ENCODE assay signal across 8 cellular contexts in genomic region chr4:47485047-47485692, GRCh38. TPM values are rescaled to one million over a fixed set of nuclear protein-coding genes. Genes with fewer than 3 reads are reported as not detected.
DNase-seq lines count a peak whose midpoint lies in the region; ATAC-seq and TF ChIP-seq lines count a peak whose summit lies in the region.

ATP10D (plus strand) TSS chr4:47485275; CDS start chr4:47512541, 27,266 bp downstream.

- no peaks in the 10 kb centered on the region for H3K9me3 Mint-ChIP-seq in central memory CD8-positive, alpha-beta T cell

- peak within 1 kb of the TSS; percentile 92 for H3K4me3 Mint-ChIP-seq in central memory CD8-positive, alpha-beta T cell

- POLR2A ChIA-PET in AG04449 (lab: Yijun Ruan, JAX) = interaction anchor here (0.5 to 1.0 kb wide), 11 partner anchors 10 to 220 kb away, joined by 3 to 5 read pairs (median 3); partner anchors contain the start of gene COMMD8

- CTCF ChIA-PET in AG04449 (lab: Yijun Ruan, JAX) = interaction anchor here (0.9 to 2.4 kb wide), 6 partner anchors 14 to 83 kb away, joined by 3 to 10 read pairs (median 4); partner anchors contain the start of gene COMMD8

- no peaks in the 10 kb centered on the region for H3K27me3 Mint-ChIP-seq in central memory CD8-positive, alpha-beta T cell

- peaks cover 0 to 4% (median 0%) of the 10 kb centered on the region in 8 donors for H3K9me3 ChIP-seq in spleen

- H3K27ac Mint-ChIP-seq in central memory CD8-positive, alpha-beta T cell (ENCODE audit: low read depth) = peak within 1 kb of the TSS; percentile 91

- intact Hi-C loops in spleen (cut with DNase I; ENCODE audit: low total_unique reads) = no loop called here

- ATAC-seq in GM18870 (IDR thresholded peaks at IDR 0.05; ENCODE audit: unreplicated experiment) = peak; percentile 88
- ATAC-seq in HG03108 (IDR thresholded peaks at IDR 0.05; ENCODE audit: unreplicated experiment) = peak; percentile 97
- ATAC-seq in central memory CD8-positive, alpha-beta T cell (replicated peaks; ENCODE audit: extremely low read depth, poor library complexity, severe bottlenecking) = peak; percentile 93

- peaks cover 30% of the 10 kb centered on the region for H3K4me1 Mint-ChIP-seq in central memory CD8-positive, alpha-beta T cell

- peaks cover 9% of the 10 kb centered on the region for H3K36me3 Mint-ChIP-seq in central memory CD8-positive, alpha-beta T cell (ENCODE audit: insufficient read depth)

- TF ChIP-seq CTCF in AG04449 (IDR thresholded peaks at IDR 0.05; ENCODE audit: insufficient read depth, low read length, missing control alignments) (peak; percentile 49), spleen (IDR thresholded peaks at IDR 0.05 in 8 of 11, conservative IDR thresholded peaks at IDR 0.05 in 3 of 11) (peak in 7 of 11 experiments; percentile 17 to 64 (median 34))

- H3K4me1 ChIP-seq in spleen = peaks cover 23 to 78% (median 55%) of the 10 kb centered on the region in 6 donors

- H3K36me3 ChIP-seq in spleen = no peaks in the 10 kb centered on the region

- H3K4me3 ChIP-seq in AG04449 (ENCODE audit: low read depth, low read length) = peak within 1 kb of the TSS; percentile 66
- peak within 1 kb of the TSS; percentile 50 to 76 (median 57) for H3K4me3 ChIP-seq in spleen

- peak within 1 kb of the TSS; percentile 89 to 96 (median 92) for H3K27ac ChIP-seq in spleen

- peak; percentile 63 for DNase-seq in AG04449 (ENCODE audit: low read depth, low spot score)
- DNase-seq in NCI-H2196 treated with DMSO at 0.1 percent for 48 hours (lab: John Stamatoyannopoulos, UW; ENCODE audit: unreplicated experiment) = peak; percentile 82
- peak; percentile 27 to 49 (median 45) for DNase-seq in activated CD4-positive, CD25-positive, alpha-beta regulatory T cell (lab: John Stamatoyannopoulos, UW)
- peak; percentile 53 to 56 for DNase-seq in central memory CD8-positive, alpha-beta T cell (ENCODE audit: low spot score in 2 of 2)
- peak; percentile 97 for DNase-seq in iris pigment epithelial cell (ENCODE audit: low read depth)
- DNase-seq in spleen = peak; percentile 99

- H3K27me3 ChIP-seq in spleen (replicated peaks in 1 of 7) = no peaks in the 10 kb centered on the region

- WGBS in spleen, 5 donors = 0 to 1% (median 1%) methylated on average over 34 of the region's 34 CpGs

- peak in 2 of 3 donors; percentile 59 to 86 for TF ChIP-seq POLR2A in spleen (IDR thresholded peaks at IDR 0.05)

RNA-seq across cellular contexts. Expression of gene ATP10D, which starts in this region (rescaled TPM):
- 10 to 100 TPM; 47.3 to 79.1 (median 52.8) TPM for total RNA-seq in spleen
- 1 to 10 TPM; 4.6 to 6.4 (median 5.6) TPM for polyA plus RNA-seq in spleen

Comparison
In these comparisons a context has a peak if more than half of its experiments do, and no peak if none do; other contexts are left out.
1. Peak in every context shown above with its lines: DNase-seq, ATAC-seq, H3K4me3 ChIP-seq and H3K27ac ChIP-seq.
2. DNase-seq: peak in every context shown above with its lines; median percentile 99 in spleen; 97 in iris pigment epithelial cell; 82 in NCI-H2196 treated with DMSO at 0.1 percent for 48 hours; 63 in AG04449; 54 in central memory CD8-positive, alpha-beta T cell; 45 in activated CD4-positive, CD25-positive, alpha-beta regulatory T cell.